Comparison of ENCODE assay signal across 1 cellular context in genomic region chr2:66334237-66335054, GRCh38.
TF ChIP-seq lines count a peak whose summit lies in the region.

No MANE protein-coding gene starts in this region.

TF ChIP-seq in WTC11, 78 proteins besides CTCF, POLR2A, EP300 and RAD21 (continued from another document):
- TF ChIP-seq, protein P1, sequence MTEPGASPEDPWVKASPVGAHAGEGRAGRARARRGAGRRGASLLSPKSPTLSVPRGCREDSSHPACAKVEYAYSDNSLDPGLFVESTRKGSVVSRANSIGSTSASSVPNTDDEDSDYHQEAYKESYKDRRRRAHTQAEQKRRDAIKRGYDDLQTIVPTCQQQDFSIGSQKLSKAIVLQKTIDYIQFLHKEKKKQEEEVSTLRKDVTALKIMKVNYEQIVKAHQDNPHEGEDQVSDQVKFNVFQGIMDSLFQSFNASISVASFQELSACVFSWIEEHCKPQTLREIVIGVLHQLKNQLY (CRISPR knock-in tag; IDR thresholded peaks at IDR 0.05), result no peak
- TF ChIP-seq ZNF423 (CRISPR knock-in tag; IDR thresholded peaks at IDR 0.05) (no peak), JAZF1 (CRISPR knock-in tag; IDR thresholded peaks at IDR 0.05) (no peak), TEAD4 (CRISPR knock-in tag; IDR thresholded peaks at IDR 0.05) (no peak), PREB (CRISPR knock-in tag; IDR thresholded peaks at IDR 0.05; ENCODE audit: borderline replicate concordance) (no peak)
TF ChIP-seq in WTC11: peak in this region for 0.
